ENCODE assay signal across 1 cellular context in genomic region chr6:46918830-46919229, GRCh38.
TF ChIP-seq lines count a peak whose summit lies in the region.

No MANE protein-coding gene starts in this region.

TF ChIP-seq in GM23338, 12 proteins besides CTCF, POLR2A, EP300 and RAD21 (continued from another document):
- TF ChIP-seq ZNF462 (CRISPR knock-in tag; IDR thresholded peaks at IDR 0.05), result no peak
